Comparison of ENCODE assay signal across 11 cellular contexts in genomic region chr2:100919316-100919715, GRCh38.
DNase-seq lines count a peak whose midpoint lies in the region; ATAC-seq and TF ChIP-seq lines count a peak whose summit lies in the region.
"Had no signal": no experiment of that assay in that cellular context is flagged by ENCODE, and none has a peak within 500 bp of the region (broad histone marks: within the 10 kb centered on the region; RNA-seq: fewer than 3 reads in every experiment).

No MANE protein-coding gene starts in this region.

- H3K27ac ChIP-seq in MM.1S (ENCODE audit: low read length) (no peak overlapping the region), thyroid gland (no peak overlapping the region), tibial nerve (no peak overlapping the region)

- H3K9ac ChIP-seq in MM.1S (ENCODE audit: low read length): no peak overlapping the region

- H3K4me1 ChIP-seq in MM.1S (ENCODE audit: low read length) (no peaks in the 10 kb centered on the region), thyroid gland (no peaks in the 10 kb centered on the region), tibial nerve (no peaks in the 10 kb centered on the region)

- H3K36me3 Mint-ChIP-seq in endothelial cell (ENCODE audit: low read depth, unreplicated experiment): peaks cover 45% of the 10 kb centered on the region

- no peaks in the 10 kb centered on the region for H4K20me1 ChIP-seq in MM.1S (ENCODE audit: insufficient read depth, low read length)

- no peak overlapping the region for H3K4me3 ChIP-seq in MM.1S (ENCODE audit: low read length)
- H3K4me3 ChIP-seq in thyroid gland (replicated peaks in 1 of 3): no peak overlapping the region
- H3K4me3 ChIP-seq in tibial nerve: no peak overlapping the region

- no peak overlapping the region for H3K4me2 ChIP-seq in MM.1S (ENCODE audit: low read depth, low read length)

- H3K27me3 Mint-ChIP-seq in endothelial cell (ENCODE audit: unreplicated experiment): peaks cover 1% of the 10 kb centered on the region

- peak; percentile 17 for DNase-seq in stimulated activated CD4-positive, alpha-beta T cell treated with anti-CD3 and anti-CD28 coated beads, Interleukin-12 subunit alpha, Interleukin-12 subunit beta, amount 100 ng/mL, for 4 hours
- DNase-seq in stimulated activated CD4-positive, alpha-beta T cell treated with anti-CD3 and anti-CD28 coated beads, Interleukin-4, amount 100 ng/mL, for 1 hour: no peak
- DNase-seq in MM.1S (no peak), endothelial cell (ENCODE audit: low spot score) (no peak), thyroid gland (no peak), posterior vena cava (ENCODE audit: low spot score) (no peak), tibial nerve (ENCODE audit: low spot score in 2 of 2) (no peak)
- DNase-seq: NCI-H345, nucleus accumbens, T-helper 9 cell had no signal

- H3F3A ChIP-seq in MM.1S (ENCODE audit: insufficient read depth, low read length): no peaks in the 10 kb centered on the region

- H3K9me2 ChIP-seq in MM.1S (replicated peaks; ENCODE audit: insufficient read depth, low read length): no peaks in the 10 kb centered on the region

- H3K36me3 ChIP-seq in MM.1S (replicated peaks; ENCODE audit: insufficient read depth, low read length) (no peaks in the 10 kb centered on the region), thyroid gland (no peaks in the 10 kb centered on the region), tibial nerve (no peaks in the 10 kb centered on the region)

- H3K9me3 Mint-ChIP-seq in endothelial cell (ENCODE audit: unreplicated experiment): no peaks in the 10 kb centered on the region

- H3K27me3 ChIP-seq in MM.1S (replicated peaks; ENCODE audit: insufficient read depth, low read length) (no peaks in the 10 kb centered on the region), thyroid gland (no peaks in the 10 kb centered on the region), tibial nerve (no peaks in the 10 kb centered on the region)

- no peaks in the 10 kb centered on the region for H3K9me3 ChIP-seq in MM.1S (replicated peaks; ENCODE audit: insufficient read depth, low read length)
- H3K9me3 ChIP-seq in thyroid gland: no peaks in the 10 kb centered on the region
- peaks cover 0 to 6% (median 0%) of the 10 kb centered on the region in 4 donors for H3K9me3 ChIP-seq in tibial nerve

- no peak overlapping the region for H2AFZ ChIP-seq in MM.1S (ENCODE audit: low read length)

- peaks cover 10% of the 10 kb centered on the region for H3K4me1 Mint-ChIP-seq in endothelial cell (ENCODE audit: unreplicated experiment)

- ATAC-seq in GM18907 (IDR thresholded peaks at IDR 0.05; ENCODE audit: unreplicated experiment): no peak

- TF ChIP-seq CTCF in MM.1S (IDR thresholded peaks at IDR 0.05; ENCODE audit: low read length): peak; percentile 26
- TF ChIP-seq CTCF in endothelial cell (IDR thresholded peaks at IDR 0.05; ENCODE audit: unreplicated experiment): peak; percentile 63
- TF ChIP-seq CTCF in thyroid gland (IDR thresholded peaks at IDR 0.05): peak in 4 of 6 experiments; percentile 12 to 55 (median 28)
- TF ChIP-seq CTCF in tibial nerve (IDR thresholded peaks at IDR 0.05): peak in 1 of 5 experiments; percentile 15

- no peak overlapping the region for H3K4me3 Mint-ChIP-seq in endothelial cell (ENCODE audit: unreplicated experiment)

- WGBS in thyroid gland, 2 donors: 50% methylated on average over 16 of the region's 16 CpGs
- 46 to 49% methylated on average over 16 of the region's 16 CpGs for WGBS in tibial nerve, 2 donors

- intact Hi-C loops in thyroid gland (cut with DNase I): no loop called here
- intact Hi-C loops in posterior vena cava (cut with DNase I): no loop called here

- H3K27ac Mint-ChIP-seq in endothelial cell (ENCODE audit: unreplicated experiment): no peak overlapping the region

- no peak for TF ChIP-seq EP300 in tibial nerve (IDR thresholded peaks at IDR 0.05)

- no peaks in the 10 kb centered on the region for H3K79me2 ChIP-seq in MM.1S (ENCODE audit: low read length)

- TF ChIP-seq POLR2A in thyroid gland (IDR thresholded peaks at IDR 0.05) (no peak), tibial nerve (IDR thresholded peaks at IDR 0.05) (no peak)
